In the genomic region with DNA sequence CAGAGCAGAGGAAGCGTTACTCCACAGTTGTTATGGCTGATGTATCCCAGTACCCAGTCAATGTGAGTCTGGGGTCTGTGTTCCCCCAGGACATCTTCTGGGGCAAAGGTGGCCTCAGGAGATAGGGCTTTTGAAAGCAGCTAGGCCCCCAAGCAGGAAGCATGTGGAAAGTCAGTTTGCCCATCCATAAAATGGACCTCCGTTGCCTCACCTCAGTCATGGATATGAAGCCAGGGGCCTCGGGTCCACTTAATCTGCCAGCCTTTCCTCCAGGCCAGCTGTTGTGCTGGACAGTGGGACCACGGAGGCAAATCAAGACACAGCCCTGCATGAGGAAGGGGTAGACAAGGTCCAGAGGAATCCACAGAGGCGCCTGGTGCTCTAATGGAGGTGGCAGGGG, we compare ENCODE assay signal across 26 cellular contexts. TPM values are rescaled to one million over a fixed set of nuclear protein-coding genes. Genes with fewer than 3 reads are reported as not detected.
DNase-seq lines count a peak whose midpoint lies in the region; ATAC-seq and TF ChIP-seq lines count a peak whose summit lies in the region.
"Had no signal": no experiment of that assay in that cellular context is flagged by ENCODE, and none has a peak within 500 bp of the region (broad histone marks: within the 10 kb centered on the region; RNA-seq: fewer than 3 reads in every experiment).

No MANE protein-coding gene starts in this region.

- H3K9me3 Mint-ChIP-seq in CD4-positive, CD25-positive, alpha-beta regulatory T cell, result peaks cover 0 to 6% (median 0%) of the 10 kb centered on the region in 7 donors
- peaks cover 5% of the 10 kb centered on the region for H3K9me3 Mint-ChIP-seq in central memory CD8-positive, alpha-beta T cell
- peaks cover 0 to 8% (median 2%) of the 10 kb centered on the region in 11 donors for H3K9me3 Mint-ChIP-seq in naive thymus-derived CD4-positive, alpha-beta T cell

- POLR2A ChIA-PET in naive thymus-derived CD4-positive, alpha-beta T cell (lab: Charles Lee), result interaction anchor here (0.6 kb wide), 1 partner anchor 9 kb away, joined by 3 read pairs; no protein-coding TSS in a partner anchor

- H3K36me3 ChIP-seq in CD4-positive, CD25-positive, alpha-beta regulatory T cell (ENCODE audit: control insufficient read depth, insufficient read depth, low read length), result no peaks in the 10 kb centered on the region
- H3K36me3 ChIP-seq in naive thymus-derived CD4-positive, alpha-beta T cell (ENCODE audit: control insufficient read depth in 2 of 3, insufficient read depth in 3 of 3, low read length in 3 of 3), result no peaks in the 10 kb centered on the region
- H3K36me3 ChIP-seq in Peyer's patch (no peaks in the 10 kb centered on the region), SJCRH30 (no peaks in the 10 kb centered on the region)
- H3K36me3 ChIP-seq: transverse colon had no signal

- peaks cover 31% of the 10 kb centered on the region for H3K4me1 ChIP-seq in CD4-positive, CD25-positive, alpha-beta regulatory T cell (ENCODE audit: control insufficient read depth, insufficient read depth, low read length, poor library complexity, severe bottlenecking)
- H3K4me1 ChIP-seq in naive thymus-derived CD4-positive, alpha-beta T cell (ENCODE audit: control insufficient read depth in 2 of 2, insufficient read depth in 2 of 2, low read length in 2 of 2), result peaks cover 10 to 15% of the 10 kb centered on the region in 2 donors
- H3K4me1 ChIP-seq in Peyer's patch (peaks cover 0 to 24% (median 9%) of the 10 kb centered on the region in 4 donors), SJCRH30 (no peaks in the 10 kb centered on the region)

- CTCF ChIA-PET in naive thymus-derived CD4-positive, alpha-beta T cell (lab: Charles Lee), result no interaction called here

- no peak overlapping the region for H3K27ac ChIP-seq in CD4-positive, CD25-positive, alpha-beta regulatory T cell (ENCODE audit: insufficient read depth, low read length, poor library complexity, severe bottlenecking)
- no peak overlapping the region for H3K27ac ChIP-seq in naive thymus-derived CD4-positive, alpha-beta T cell (ENCODE audit: low read depth, low read length)
- H3K27ac ChIP-seq in Peyer's patch, result no peak overlapping the region
- H3K27ac ChIP-seq in SJCRH30, result no peak overlapping the region
- H3K27ac ChIP-seq: dorsolateral prefrontal cortex had no signal

- ATAC-seq in CD4-positive, CD25-positive, alpha-beta regulatory T cell (ENCODE audit: low read depth in 2 of 2), result no peak
- ATAC-seq in central memory CD8-positive, alpha-beta T cell (replicated peaks; ENCODE audit: extremely low read depth, poor library complexity, severe bottlenecking), result no peak
- ATAC-seq in naive thymus-derived CD4-positive, alpha-beta T cell, result no peak
- no peak for ATAC-seq in GM21786 (IDR thresholded peaks at IDR 0.05; ENCODE audit: unreplicated experiment)
- ATAC-seq: activated CD4-positive, alpha-beta T cell treated with anti-CD3 and anti-CD28 coated beads for 36 hours; activated CD8-positive, alpha-beta memory T cell treated with anti-CD3 and anti-CD28 coated beads, Interleukin-2, amount 10 ng/mL, durations not matched to agents 7 days and 5 days; SK-N-SH treated with all-trans-retinoic acid at 6 μM for 48 hours had no signal

- TF ChIP-seq POLR2A in Peyer's patch (IDR thresholded peaks at IDR 0.05), result no peak

- peaks cover 0 to 34% (median 15%) of the 10 kb centered on the region in 4 donors for H3K4me1 Mint-ChIP-seq in CD4-positive, CD25-positive, alpha-beta regulatory T cell
- peaks cover 34% of the 10 kb centered on the region for H3K4me1 Mint-ChIP-seq in central memory CD8-positive, alpha-beta T cell
- H3K4me1 Mint-ChIP-seq in naive thymus-derived CD4-positive, alpha-beta T cell, result peaks cover 12 to 30% (median 18%) of the 10 kb centered on the region in 7 donors

- no peaks in the 10 kb centered on the region for H3K36me3 Mint-ChIP-seq in CD4-positive, CD25-positive, alpha-beta regulatory T cell
- H3K36me3 Mint-ChIP-seq in central memory CD8-positive, alpha-beta T cell (ENCODE audit: insufficient read depth), result peaks cover 9% of the 10 kb centered on the region
- H3K36me3 Mint-ChIP-seq in naive thymus-derived CD4-positive, alpha-beta T cell, result peaks cover 0 to 10% (median 0%) of the 10 kb centered on the region in 5 donors
- H3K36me3 Mint-ChIP-seq: activated CD8-positive, alpha-beta memory T cell treated with anti-CD3 and anti-CD28 coated beads, Interleukin-2, amount 10 ng/mL, durations not matched to agents 7 days and 5 days had no signal

- DNase-seq in CD4-positive, CD25-positive, alpha-beta regulatory T cell, result no peak
- DNase-seq in HuH-7.5 (ENCODE audit: low spot score) (peak; percentile 4), Peyer's patch (no peak), head of caudate nucleus (no peak), SJCRH30 (no peak)
- DNase-seq in central memory CD8-positive, alpha-beta T cell (ENCODE audit: low spot score in 2 of 2), result no peak
- DNase-seq in naive thymus-derived CD4-positive, alpha-beta T cell, result no peak
- DNase-seq: activated CD4-positive, alpha-beta T cell treated with anti-CD3 and anti-CD28 coated beads for 36 hours; activated CD8-positive, alpha-beta memory T cell treated with anti-CD3 and anti-CD28 coated beads, Interleukin-2, amount 10 ng/mL, durations not matched to agents 7 days and 5 days; activated effector memory CD4-positive, alpha-beta T cell treated with Interleukin-2 at 50 U/mL for 16 hours; amniotic stem cell; Calu3; dorsolateral prefrontal cortex; erythroblast; H7; kidney glomerular epithelial cell; NCI-H1105 treated with DMSO at 0.1 percent for 48 hours; NCI-H510A; stimulated activated CD4-positive, alpha-beta T cell treated with anti-CD3 and anti-CD28 coated beads, Interleukin-1b, Interleukin-23, amount 100 ng/mL, for 48 hours; stimulated activated naive CD4-positive, alpha-beta T cell treated with Interleukin-2 at 50 U/mL for 16 hours; transverse colon had no signal

- H3K4me3 ChIP-seq in CD4-positive, CD25-positive, alpha-beta regulatory T cell (ENCODE audit: low read depth, low read length), result no peak overlapping the region
- H3K4me3 ChIP-seq in naive thymus-derived CD4-positive, alpha-beta T cell (ENCODE audit: low read length), result no peak overlapping the region
- H3K4me3 ChIP-seq in Peyer's patch (no peak overlapping the region), SJCRH30 (no peak overlapping the region)
- H3K4me3 ChIP-seq: dorsolateral prefrontal cortex, transverse colon had no signal

- H3K27ac Mint-ChIP-seq in CD4-positive, CD25-positive, alpha-beta regulatory T cell, result no peak overlapping the region
- H3K27ac Mint-ChIP-seq in central memory CD8-positive, alpha-beta T cell (ENCODE audit: low read depth), result no peak overlapping the region
- peak overlapping the region in 1 of 9 donors; percentile 70 for H3K27ac Mint-ChIP-seq in naive thymus-derived CD4-positive, alpha-beta T cell
- H3K27ac Mint-ChIP-seq: activated CD4-positive, alpha-beta T cell treated with anti-CD3 and anti-CD28 coated beads for 36 hours; activated CD8-positive, alpha-beta memory T cell treated with anti-CD3 and anti-CD28 coated beads, Interleukin-2, amount 10 ng/mL, durations not matched to agents 7 days and 5 days; nephron; progenitor cell of endocrine pancreas had no signal

- peak overlapping the region in 3 of 4 donors; percentile 56 to 95 (median 71) for H3K4me3 Mint-ChIP-seq in CD4-positive, CD25-positive, alpha-beta regulatory T cell
- H3K4me3 Mint-ChIP-seq in central memory CD8-positive, alpha-beta T cell, result peak overlapping the region; percentile 76
- peak overlapping the region in 8 of 10 donors; percentile 8 to 84 (median 48) for H3K4me3 Mint-ChIP-seq in naive thymus-derived CD4-positive, alpha-beta T cell
- H3K4me3 Mint-ChIP-seq: activated CD4-positive, alpha-beta T cell treated with anti-CD3 and anti-CD28 coated beads for 36 hours; activated CD8-positive, alpha-beta memory T cell treated with anti-CD3 and anti-CD28 coated beads, Interleukin-2, amount 10 ng/mL, durations not matched to agents 7 days and 5 days had no signal

- intact Hi-C loops in naive thymus-derived CD4-positive, alpha-beta T cell (cut with micrococcal nuclease), result no loop called here
- intact Hi-C loops in head of caudate nucleus (cut with DNase I), result no loop called here

- H3K9me3 ChIP-seq in CD4-positive, CD25-positive, alpha-beta regulatory T cell (ENCODE audit: control insufficient read depth in 2 of 2, low read length in 2 of 2), result no peaks in the 10 kb centered on the region
- no peaks in the 10 kb centered on the region for H3K9me3 ChIP-seq in naive thymus-derived CD4-positive, alpha-beta T cell (ENCODE audit: control insufficient read depth in 2 of 3, low read length in 3 of 3)
- H3K9me3 ChIP-seq in Peyer's patch (peaks cover 0 to 21% (median 0%) of the 10 kb centered on the region in 4 donors), SJCRH30 (replicated peaks) (no peaks in the 10 kb centered on the region)
- H3K9me3 ChIP-seq: transverse colon had no signal

- TF ChIP-seq CTCF in Peyer's patch (IDR thresholded peaks at IDR 0.05), result no peak

- peaks cover 62% of the 10 kb centered on the region for H3K27me3 Mint-ChIP-seq in CD4-positive, CD25-positive, alpha-beta regulatory T cell
- peaks cover 85% of the 10 kb centered on the region for H3K27me3 Mint-ChIP-seq in central memory CD8-positive, alpha-beta T cell
- H3K27me3 Mint-ChIP-seq in naive thymus-derived CD4-positive, alpha-beta T cell, result peaks cover 27 to 47% (median 42%) of the 10 kb centered on the region in 5 donors

- H3K27me3 ChIP-seq in CD4-positive, CD25-positive, alpha-beta regulatory T cell (ENCODE audit: control insufficient read depth, insufficient read depth, low read length), result peaks cover 2% of the 10 kb centered on the region
- peaks cover 0 to 9% of the 10 kb centered on the region in 2 donors for H3K27me3 ChIP-seq in naive thymus-derived CD4-positive, alpha-beta T cell (ENCODE audit: control insufficient read depth in 2 of 2, insufficient read depth in 2 of 2, low read length in 2 of 2)
- H3K27me3 ChIP-seq in Peyer's patch, result peaks cover 0 to 7% of the 10 kb centered on the region in 2 donors
- no peaks in the 10 kb centered on the region for H3K27me3 ChIP-seq in SJCRH30

RNA-seq across cellular contexts. Expression of a gene that starts 3.3 kb away (rescaled TPM):
- 4.4 TPM for total RNA-seq in CD4-positive, CD25-positive, alpha-beta regulatory T cell
- polyA plus RNA-seq in CD4-positive, CD25-positive, alpha-beta regulatory T cell, result 1 to 10 TPM in 3 of 4 donors, under 1 TPM in 1; 0.41 to 4.0 (median 1.3) TPM
- 1 to 10 TPM in 4 of 5 experiments, under 1 TPM in 1; 0.76 to 6.8 (median 2.0) TPM for total RNA-seq in naive thymus-derived CD4-positive, alpha-beta T cell
- under 1 TPM in 1 of 2 donors, not detected in 1; 0.09 TPM for polyA plus RNA-seq in naive thymus-derived CD4-positive, alpha-beta T cell
- 10 to 100 TPM in 3 of 4 donors, 1 to 10 TPM in 1; 5.0 to 43.8 (median 23.1) TPM for total RNA-seq in Peyer's patch
- total RNA-seq in SJCRH30 (2014; rRNA removed; shearing (Covaris generic)), result 1.4 and 1.7 TPM in 2 replicates

RNA-seq across cellular contexts. Expression of a gene that starts 16.0 kb away (rescaled TPM):
- 14.1 TPM for total RNA-seq in CD4-positive, CD25-positive, alpha-beta regulatory T cell
- polyA plus RNA-seq in CD4-positive, CD25-positive, alpha-beta regulatory T cell, result 10 to 100 TPM in 3 of 4 donors, 1 to 10 TPM in 1; 9.1 to 16.1 (median 14.7) TPM
- total RNA-seq in naive thymus-derived CD4-positive, alpha-beta T cell, result 10 to 100 TPM; 14.5 to 24.8 (median 19.0) TPM
- 10 to 100 TPM in 1 of 2 donors, 1 to 10 TPM in 1; 9.4 to 24.8 TPM for polyA plus RNA-seq in naive thymus-derived CD4-positive, alpha-beta T cell
- total RNA-seq in Peyer's patch, result 10 to 100 TPM; 21.5 to 84.2 (median 49.0) TPM
- 29.9 and 30.5 TPM in 2 replicates for total RNA-seq in SJCRH30 (2014; rRNA removed; shearing (Covaris generic))

RNA-seq across cellular contexts. Expression of a gene that starts 38.4 kb away (rescaled TPM):
- 191 TPM for total RNA-seq in CD4-positive, CD25-positive, alpha-beta regulatory T cell
- polyA plus RNA-seq in CD4-positive, CD25-positive, alpha-beta regulatory T cell, result 1 to 10 TPM; 2.2 to 5.9 (median 3.8) TPM
- total RNA-seq in naive thymus-derived CD4-positive, alpha-beta T cell, result 100 to 1,000 TPM; 107 to 180 (median 144) TPM
- polyA plus RNA-seq in naive thymus-derived CD4-positive, alpha-beta T cell, result 1 to 10 TPM; 3.8 to 6.6 TPM
- 100 to 1,000 TPM; 113 to 512 (median 193) TPM for total RNA-seq in Peyer's patch
- total RNA-seq in SJCRH30 (2014; rRNA removed; shearing (Covaris generic)), result 26.2 and 30.5 TPM in 2 replicates

RNA-seq across cellular contexts. Expression of a gene that starts 40.9 kb away (rescaled TPM):
- 2.0 TPM for total RNA-seq in CD4-positive, CD25-positive, alpha-beta regulatory T cell
- polyA plus RNA-seq in CD4-positive, CD25-positive, alpha-beta regulatory T cell, result not detected
- 1 to 10 TPM in 1 of 5 experiments, under 1 TPM in 4; 0.27 to 1.2 (median 0.51) TPM for total RNA-seq in naive thymus-derived CD4-positive, alpha-beta T cell
- polyA plus RNA-seq in naive thymus-derived CD4-positive, alpha-beta T cell, result under 1 TPM; 0.14 to 0.33 TPM
- under 1 TPM in 1 of 4 donors, not detected in 3; 0.57 TPM for total RNA-seq in Peyer's patch
- 15.1 and 16.7 TPM in 2 replicates for total RNA-seq in SJCRH30 (2014; rRNA removed; shearing (Covaris generic))
- total RNA-seq: H7, LHCN-M2 had no signal
